ENCODE assay signal across 22 cellular contexts in the genomic region with DNA sequence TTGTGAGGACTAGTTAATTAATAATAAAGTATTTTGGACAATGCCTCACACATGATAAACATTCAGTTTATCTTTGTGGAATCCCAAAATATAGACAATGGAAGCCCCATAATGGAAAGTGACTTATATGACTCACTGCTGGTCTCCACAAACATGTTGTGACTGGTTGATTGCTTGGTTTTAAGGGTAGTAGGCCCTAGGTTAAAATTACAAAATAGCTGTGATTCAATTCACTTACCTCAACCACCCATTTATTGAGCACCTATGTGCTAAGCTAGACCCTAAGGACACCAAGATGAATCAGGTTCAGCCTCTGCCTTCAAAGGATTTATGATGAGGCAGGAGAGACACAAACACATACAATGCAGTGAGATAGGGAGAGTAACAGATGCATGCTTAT. TPM values are rescaled to one million over a fixed set of nuclear protein-coding genes. Genes with fewer than 3 reads are reported as not detected.
DNase-seq lines count a peak whose midpoint lies in the region; ATAC-seq, FAIRE-seq and TF ChIP-seq lines count a peak whose summit lies in the region.
"Had no signal": no experiment of that assay in that cellular context is flagged by ENCODE, and none has a peak within 500 bp of the region (broad histone marks: within the 10 kb centered on the region; RNA-seq: fewer than 3 reads in every experiment).

No MANE protein-coding gene starts in this region.

- H3K27me3 ChIP-seq in PC-3 (ENCODE audit: low read length): no peaks in the 10 kb centered on the region
- H3K27me3 ChIP-seq in RWPE2 (ENCODE audit: insufficient read depth, poor library complexity, severe bottlenecking): no peaks in the 10 kb centered on the region
- no peaks in the 10 kb centered on the region for H3K27me3 ChIP-seq in keratinocyte (ENCODE audit: control insufficient read depth, extremely low read depth, insufficient read depth, low read length)

- H3K27ac ChIP-seq in PC-3 (ENCODE audit: low read length) (no peak overlapping the region), RWPE2 (ENCODE audit: poor library complexity, severe bottlenecking) (no peak overlapping the region), keratinocyte (ENCODE audit: control insufficient read depth, insufficient read depth, low read length) (no peak overlapping the region)
- H3K27ac ChIP-seq: GM23248 had no signal

- H3K4me3 ChIP-seq in PC-3 (ENCODE audit: low read length) (no peak overlapping the region), RWPE2 (ENCODE audit: severe bottlenecking) (no peak overlapping the region), epithelial cell of esophagus (ENCODE audit: low read length) (no peak overlapping the region), keratinocyte (ENCODE audit: control insufficient read depth in 2 of 3, extremely low read depth in 1 of 3, insufficient read depth in 2 of 3, low read depth in 1 of 3, low read length in 3 of 3) (no peak overlapping the region)
- H3K4me3 ChIP-seq: GM23248 had no signal

- H4K20me1 ChIP-seq in PC-3 (ENCODE audit: low read length): no peaks in the 10 kb centered on the region
- no peaks in the 10 kb centered on the region for H4K20me1 ChIP-seq in keratinocyte (ENCODE audit: control insufficient read depth, extremely low read depth, insufficient read depth, low read length)

- H2AFZ ChIP-seq in PC-3 (ENCODE audit: low read length) (no peak overlapping the region), keratinocyte (ENCODE audit: control insufficient read depth, low read length) (no peak overlapping the region)
- H2AFZ ChIP-seq: GM23248 had no signal

- TF ChIP-seq CTCF in PC-3 (conservative IDR thresholded peaks at IDR 0.05; ENCODE audit: low read depth, low read length) (no peak), RWPE2 (IDR thresholded peaks at IDR 0.05; ENCODE audit: poor library complexity, severe bottlenecking) (no peak), epithelial cell of esophagus (IDR thresholded peaks at IDR 0.05; ENCODE audit: insufficient read depth, low read depth, low read length, missing control alignments) (no peak), keratinocyte (optimal IDR thresholded peaks at IDR 0.05 in 1 of 3, IDR thresholded peaks at IDR 0.05 in 1 of 3, conservative IDR thresholded peaks at IDR 0.05 in 1 of 3; ENCODE audit: extremely low read depth in 1 of 3, insufficient read depth in 2 of 3, low read length in 3 of 3) (no peak)

- H3K9me3 ChIP-seq in PC-3 (ENCODE audit: low read length): no peaks in the 10 kb centered on the region
- H3K9me3 ChIP-seq in RWPE2 (ENCODE audit: severe bottlenecking): no peaks in the 10 kb centered on the region
- H3K9me3 ChIP-seq in keratinocyte (ENCODE audit: control insufficient read depth, low read depth, low read length): peaks cover 2% of the 10 kb centered on the region

- no TSS peak for BruUV-seq in PC-3 (replicated peaks; lab: Mats Ljungman, UMichigan)

- dilution Hi-C loops in keratinocyte (cut with MboI; ENCODE audit: extremely low pct_ligation_motif_present, low sequenced_read_pairs): no loop called here

- H3K4me2 ChIP-seq in PC-3 (ENCODE audit: low read length): no peak overlapping the region
- H3K4me2 ChIP-seq in keratinocyte (ENCODE audit: control insufficient read depth, extremely low read depth, insufficient read depth, low read depth, low read length): no peak overlapping the region

- H3K79me2 ChIP-seq in PC-3 (ENCODE audit: low read length): no peaks in the 10 kb centered on the region
- H3K79me2 ChIP-seq in keratinocyte (ENCODE audit: control insufficient read depth, insufficient read depth, low read length): no peaks in the 10 kb centered on the region

- DNase-seq in PC-3: peak; percentile 12
- no peak for DNase-seq in RWPE2 (ENCODE audit: low spot score)
- DNase-seq in epithelial cell of esophagus (ENCODE audit: low read depth): peak; percentile 78
- DNase-seq in keratinocyte (ENCODE audit: low read depth, low spot score): peak; percentile 58
- no peak for DNase-seq in NK-92 treated with Interleukin-12 subunit alpha and Interleukin-12 subunit beta, amount 100 ng/mL, for 24 hours (lab: John Stamatoyannopoulos, UW)
- DNase-seq: C1 segment of cervical spinal cord; Calu3; CD4-positive, alpha-beta memory T cell; DMS53; DMS79 treated with DMSO at 0.1 percent for 48 hours; GF-D8; GM23248; H7; HCEC 1CT had no signal

- no peaks in the 10 kb centered on the region for H3K36me3 ChIP-seq in PC-3 (ENCODE audit: low read depth, low read length)
- H3K36me3 ChIP-seq in RWPE2 (ENCODE audit: low read depth): no peaks in the 10 kb centered on the region
- no peaks in the 10 kb centered on the region for H3K36me3 ChIP-seq in keratinocyte (ENCODE audit: control insufficient read depth in 2 of 2, extremely low read depth in 1 of 2, insufficient read depth in 2 of 2, low read length in 2 of 2)

- no peaks in the 10 kb centered on the region for H3F3A ChIP-seq in PC-3 (ENCODE audit: low read length, unreplicated experiment)

- H3K4me1 ChIP-seq in PC-3 (ENCODE audit: insufficient read depth, low read length) (peaks cover 3% of the 10 kb centered on the region; the same call in 1 of the 2 replicates), RWPE2 (ENCODE audit: insufficient read depth, poor library complexity, severe bottlenecking) (peaks cover 2% of the 10 kb centered on the region), keratinocyte (ENCODE audit: control insufficient read depth, extremely low read depth, insufficient read depth, low read length) (no peaks in the 10 kb centered on the region)

- peak; percentile 49 for FAIRE-seq in keratinocyte (lab: Jason Lieb, UNC)
- FAIRE-seq: GM12891, GM18507, H1 had no signal

- CTCF ChIA-PET in PC-3 (lab: Charles Lee): no interaction called here

- no peak overlapping the region for H3K9ac ChIP-seq in PC-3 (ENCODE audit: low read length)
- H3K9ac ChIP-seq in keratinocyte (ENCODE audit: control insufficient read depth, extremely low read depth, insufficient read depth, low read length): no peak overlapping the region
- H3K9ac ChIP-seq: GM23248 had no signal

- no peaks in the 10 kb centered on the region for H3K9me1 ChIP-seq in keratinocyte (ENCODE audit: control insufficient read depth, extremely low read depth, insufficient read depth, low read length)

- no peaks in the 10 kb centered on the region for H3K9me2 ChIP-seq in PC-3 (replicated peaks; ENCODE audit: low read length)

- intact Hi-C loops in PC-3 (cut with micrococcal nuclease): no loop called here

- ATAC-seq in PC-3 (no peak), RWPE2 (ENCODE audit: low read depth) (peak; percentile 48; the same call in 2 of the 3 replicates), HG02852 (IDR thresholded peaks at IDR 0.05; ENCODE audit: unreplicated experiment) (no peak), HG03521 (IDR thresholded peaks at IDR 0.05; ENCODE audit: unreplicated experiment) (no peak), GM19397 (IDR thresholded peaks at IDR 0.05; ENCODE audit: unreplicated experiment) (no peak)

- POLR2A ChIA-PET in PC-3 (lab: Charles Lee; ENCODE audit: unreplicated experiment): no interaction called here

RNA-seq across cellular contexts. Expression of gene KANK4, which starts 42.4 kb away (rescaled TPM):
- total RNA-seq in PC-3 (2014; rRNA removed): not detected in 2 replicates
- 0.92 to 8.5 TPM (median 2.1 TPM) in 3 replicates for polyA plus RNA-seq in keratinocyte
- 0.95 TPM for polyA plus RNA-seq in keratinocyte (2011; ENCODE audit: low read depth)
- polyA plus RNA-seq in keratinocyte (2011; cell fraction: cytosol; rRNA removed): 2.9 and 3.6 TPM in 2 replicates
- 7.6 and 8.3 TPM in 2 replicates for polyA plus RNA-seq in keratinocyte (2011; cell fraction: nucleus; rRNA removed)
- 0.96 and 1.2 TPM in 2 replicates for polyA plus RNA-seq in keratinocyte (2012; ENCODE audit: low replicate concordance)
- polyA minus RNA-seq in keratinocyte: 1.7 to 11.1 TPM (median 4.2 TPM) in 3 replicates
- 2.7 TPM for polyA minus RNA-seq in keratinocyte (2011; cell fraction: cytosol; rRNA and poly(A)+ RNA removed)
- 8.2 and 13.7 TPM in 2 replicates for polyA minus RNA-seq in keratinocyte (2011; cell fraction: nucleus; rRNA and poly(A)+ RNA removed)
- total RNA-seq: Calu3; CD4-positive, alpha-beta memory T cell; Daoy; G401 had no signal
- polyA plus RNA-seq: CD4-positive, alpha-beta memory T cell had no signal

Comparison
In these comparisons a context has a peak if more than half of its experiments do, and no peak if none do; other contexts are left out.
1. DNase-seq: peak in PC-3 (single experiment), epithelial cell of esophagus (single experiment) and keratinocyte (single experiment); none in RWPE2 (single experiment) and NK-92 treated with Interleukin-12 subunit alpha and Interleukin-12 subunit beta, amount 100 ng/mL, for 24 hours (single experiment).